ENCODE assay signal across 4 cellular contexts in genomic region chrX:116881961-116882360, GRCh38.
"Had no signal": no experiment of that assay in that cellular context is flagged by ENCODE, and none has a peak within 500 bp of the region (broad histone marks: within the 10 kb centered on the region; RNA-seq: fewer than 3 reads in every experiment).

No MANE protein-coding gene starts in this region.

- H3K4me2 ChIP-seq: GM23338 had no signal

- H3K4me3 ChIP-seq: GM23338 had no signal

- H2AFZ ChIP-seq: GM23338 had no signal

- H3K4me1 Mint-ChIP-seq: GM23338 had no signal

- DNase-seq: H9, HCEC 1CT, IMR-90 had no signal

- ATAC-seq: GM23338 had no signal

- H3K4me3 Mint-ChIP-seq: GM23338, H9 had no signal

- H3K27ac Mint-ChIP-seq: GM23338 had no signal

- H3K9me3 Mint-ChIP-seq: GM23338 had no signal
